Comparison of ENCODE assay signal across 1 cellular context in genomic region chr15:57432141-57432701, GRCh38.
TF ChIP-seq lines count a peak whose summit lies in the region.

No MANE protein-coding gene starts in this region.

TF ChIP-seq in WTC11, 78 proteins besides CTCF, POLR2A, EP300 and RAD21 (continued from another document):
- no peak for TF ChIP-seq ZNF532 (CRISPR knock-in tag; IDR thresholded peaks at IDR 0.05; ENCODE audit: borderline replicate concordance)
- no peak for TF ChIP-seq NFE2L1 (CRISPR knock-in tag; IDR thresholded peaks at IDR 0.05)
- 0 out of 2 replicates have a peak, but pooled peaks have one; percentile 66 for TF ChIP-seq CBFB (CRISPR knock-in tag; IDR thresholded peaks at IDR 0.05; ENCODE audit: low read depth)
- no peak for TF ChIP-seq E2F1 (CRISPR knock-in tag; IDR thresholded peaks at IDR 0.05)
- TF ChIP-seq ZBTB21 (CRISPR knock-in tag; IDR thresholded peaks at IDR 0.05; ENCODE audit: borderline replicate concordance): peak; percentile 23; the same call in 1 of the 2 replicates
TF ChIP-seq in WTC11: peak in this region for 3.
